Comparison of ENCODE assay signal across 24 cellular contexts in genomic region chr2:130835766-130836015, GRCh38.
"Had no signal": no experiment of that assay in that cellular context is flagged by ENCODE, and none has a peak within 500 bp of the region (broad histone marks: within the 10 kb centered on the region; RNA-seq: fewer than 3 reads in every experiment).

No MANE protein-coding gene starts in this region.

- H3K9me3 Mint-ChIP-seq: activated CD8-positive, alpha-beta T cell treated with anti-CD3 and anti-CD28 coated beads for 36 hours; activated naive CD8-positive, alpha-beta T cell treated with anti-CD3 and anti-CD28 coated beads, Interleukin-2, amount 50 U/mL, for 24 hours; nephron; T-cell; type B pancreatic cell had no signal

- ATAC-seq: activated CD8-positive, alpha-beta memory T cell treated with anti-CD3 and anti-CD28 coated beads, Interleukin-2, amount 10 ng/mL, durations not matched to agents 7 days and 5 days; activated naive CD8-positive, alpha-beta T cell treated with anti-CD3 and anti-CD28 coated beads, Interleukin-2, amount 50 U/mL, for 24 hours; esophagus mucosa; left ventricle myocardium superior; T-cell had no signal

- H3K36me3 ChIP-seq: brain microvascular endothelial cell, spleen, thoracic aorta had no signal

- DNase-seq: activated CD4-positive, alpha-beta T cell treated with anti-CD3 and anti-CD28 coated beads for 48 hours; activated CD4-positive, CD25-positive, alpha-beta regulatory T cell; activated CD8-positive, alpha-beta memory T cell treated with anti-CD3 and anti-CD28 coated beads, Interleukin-2, amount 10 ng/mL, durations not matched to agents 7 days and 5 days; activated CD8-positive, alpha-beta T cell treated with anti-CD3 and anti-CD28 coated beads for 36 hours; activated effector memory CD4-positive, alpha-beta T cell treated with anti-CD3 and anti-CD28 coated beads, Interleukin-2, amount 50 U/mL, for 16 hours; activated naive CD4-positive, alpha-beta T cell treated with anti-CD3 and anti-CD28 coated beads, Interleukin-2, amount 50 U/mL, for 16 hours; activated naive CD8-positive, alpha-beta T cell treated with anti-CD3 and anti-CD28 coated beads, Interleukin-2, amount 50 U/mL, for 24 hours; activated T-cell treated with anti-CD3 and anti-CD28 coated beads for 4 hours; brain microvascular endothelial cell; dermis blood vessel endothelial cell; effector CD8-positive, alpha-beta T cell; hippocampal formation; left ventricle myocardium superior; midbrain; retina; stimulated activated CD4-positive, alpha-beta T cell treated with anti-CD3 and anti-CD28 coated beads, Interleukin-4, amount 100 ng/mL, for 1 hour; stimulated activated naive CD4-positive, alpha-beta T cell; T-cell; T-helper 9 cell had no signal

- H3K4me1 Mint-ChIP-seq: activated CD8-positive, alpha-beta memory T cell treated with anti-CD3 and anti-CD28 coated beads, Interleukin-2, amount 10 ng/mL, durations not matched to agents 7 days and 5 days; nephron had no signal

- H3K27ac Mint-ChIP-seq: activated CD8-positive, alpha-beta memory T cell treated with anti-CD3 and anti-CD28 coated beads, Interleukin-2, amount 10 ng/mL, durations not matched to agents 7 days and 5 days; activated CD8-positive, alpha-beta T cell treated with anti-CD3 and anti-CD28 coated beads for 36 hours; activated naive CD8-positive, alpha-beta T cell treated with anti-CD3 and anti-CD28 coated beads, Interleukin-2, amount 50 U/mL, for 24 hours; nephron; T-cell; type B pancreatic cell had no signal

- H3K36me3 Mint-ChIP-seq: activated CD8-positive, alpha-beta memory T cell treated with anti-CD3 and anti-CD28 coated beads, Interleukin-2, amount 10 ng/mL, durations not matched to agents 7 days and 5 days; T-cell; type B pancreatic cell had no signal

- H3K9me3 ChIP-seq: spleen, thoracic aorta had no signal

- H3K4me3 Mint-ChIP-seq: activated CD8-positive, alpha-beta memory T cell treated with anti-CD3 and anti-CD28 coated beads, Interleukin-2, amount 10 ng/mL, durations not matched to agents 7 days and 5 days; activated CD8-positive, alpha-beta T cell treated with anti-CD3 and anti-CD28 coated beads for 36 hours; activated naive CD8-positive, alpha-beta T cell treated with anti-CD3 and anti-CD28 coated beads, Interleukin-2, amount 50 U/mL, for 24 hours had no signal

- H3K27ac ChIP-seq: brain microvascular endothelial cell, spleen, thoracic aorta had no signal
